In the genomic region with DNA sequence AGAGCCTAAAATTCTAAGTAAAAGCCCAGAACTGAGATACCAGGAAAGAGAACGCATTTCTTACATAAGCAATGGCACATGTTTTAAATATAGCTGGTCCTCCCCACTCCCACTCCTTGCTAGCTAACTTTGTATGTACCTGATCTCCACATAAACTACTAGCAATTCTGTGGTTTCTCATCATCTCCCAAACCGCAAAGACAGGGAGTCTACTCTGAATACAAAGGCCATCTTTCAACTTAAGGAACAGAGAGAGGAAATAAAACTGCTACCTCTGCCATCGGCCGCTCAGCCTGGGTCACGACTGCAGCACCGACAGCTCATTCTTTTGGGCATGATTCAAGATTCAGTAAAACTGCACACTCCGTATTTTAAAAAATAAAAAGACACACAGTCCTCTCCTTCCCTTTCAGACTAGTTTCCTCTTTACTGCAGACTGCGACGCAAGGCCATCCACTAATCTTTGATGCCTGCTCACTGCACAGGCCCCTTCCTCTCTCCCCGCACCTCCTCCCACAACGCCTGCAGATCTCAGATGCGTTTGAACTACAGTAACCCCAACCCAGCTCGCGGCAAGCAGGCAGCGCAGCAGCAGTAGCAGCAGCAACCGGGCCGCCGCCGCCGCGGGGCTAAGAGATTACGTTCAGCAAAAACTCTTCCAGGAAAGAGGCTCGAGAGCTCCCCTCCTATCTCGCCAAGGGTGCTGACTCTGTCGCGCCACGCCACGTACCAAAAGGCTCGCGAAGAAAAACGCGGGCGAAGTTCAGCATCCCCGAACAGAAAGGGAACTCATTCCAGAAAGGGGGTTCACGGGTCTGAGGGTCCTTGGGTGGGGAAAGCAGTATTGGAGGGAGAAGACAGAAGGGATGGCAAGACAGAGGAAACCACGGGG, we compare ENCODE assay signal across 8 cellular contexts. TPM values are rescaled to one million over a fixed set of nuclear protein-coding genes. Genes with fewer than 3 reads are reported as not detected.
DNase-seq lines count a peak whose midpoint lies in the region; ATAC-seq and TF ChIP-seq lines count a peak whose summit lies in the region.

No MANE protein-coding gene starts in this region.

- H3F3A ChIP-seq in DOHH2 (ENCODE audit: control insufficient read depth, insufficient read depth) = peaks cover 14% of the 10 kb centered on the region

- no peak overlapping the region for H4K8ac ChIP-seq in neuronal stem cell (ENCODE audit: low read depth, low read length)

- no peak overlapping the region for H3K4ac ChIP-seq in neuronal stem cell (ENCODE audit: low read length)

- no peak overlapping the region for H3K14ac ChIP-seq in neuronal stem cell (ENCODE audit: low read length)

- WGBS in neuronal stem cell (ENCODE audit: extremely low coverage in 2 of 2, insufficient read length in 2 of 2, insufficient replicate concordance in 1 of 2), 2 donors = no CpG with 5 or more reads among the region's 36 CpGs

- H2AK5ac ChIP-seq in neuronal stem cell (ENCODE audit: low read depth, low read length) = no peak overlapping the region

- peaks cover 2% of the 10 kb centered on the region for H3K79me1 ChIP-seq in neuronal stem cell (ENCODE audit: low read depth, low read length)

- no peak overlapping the region for H4K91ac ChIP-seq in neuronal stem cell (ENCODE audit: low read depth, low read length, poor library complexity)

- H3K4me3 ChIP-seq in DOHH2 (ENCODE audit: low read length) (peak overlapping the region; percentile 82), neuronal stem cell (ENCODE audit: low read length in 2 of 2) (peak overlapping the region; percentile 62 to 87)

- no peak overlapping the region for H2BK15ac ChIP-seq in neuronal stem cell (ENCODE audit: low read length)

- H2BK120ac ChIP-seq in neuronal stem cell (ENCODE audit: low read depth, low read length) = peak overlapping the region; percentile 6

- H3K4me1 ChIP-seq in DOHH2 (ENCODE audit: control insufficient read depth, low read length) (peaks cover 59% of the 10 kb centered on the region), foreskin keratinocyte (peaks cover 22% of the 10 kb centered on the region), neuronal stem cell (ENCODE audit: control insufficient read depth in 2 of 2, insufficient read depth in 1 of 2, low read depth in 1 of 2, low read length in 2 of 2) (peaks cover 8 to 18% of the 10 kb centered on the region in 2 donors)

- H2AFZ ChIP-seq in neuronal stem cell (ENCODE audit: low read length) = peak overlapping the region; percentile 100

- H3K27ac ChIP-seq in DOHH2 (ENCODE audit: low read depth, low read length) (peak overlapping the region; percentile 75), foreskin keratinocyte (peak overlapping the region; percentile 97), neuronal stem cell (replicated peaks; ENCODE audit: low read length) (peak overlapping the region; percentile 72)

- H3K79me2 ChIP-seq in DOHH2 (ENCODE audit: control insufficient read depth, low read length) = peaks cover 68% of the 10 kb centered on the region

- H3K4me2 ChIP-seq in DOHH2 (ENCODE audit: low read length) = peak overlapping the region; percentile 75
- peak overlapping the region; percentile 63 for H3K4me2 ChIP-seq in neuronal stem cell (ENCODE audit: insufficient read depth, low read length, poor library complexity, severe bottlenecking)

- no peaks in the 10 kb centered on the region for H3K27me3 ChIP-seq in DOHH2 (ENCODE audit: control insufficient read depth, low read length)
- no peaks in the 10 kb centered on the region for H3K27me3 ChIP-seq in foreskin keratinocyte
- H3K27me3 ChIP-seq in neuronal stem cell (ENCODE audit: control insufficient read depth in 3 of 3, insufficient read depth in 3 of 3, low read depth in 1 of 3, low read length in 3 of 3) = no peaks in the 10 kb centered on the region

- peak overlapping the region; percentile 62 for H2BK5ac ChIP-seq in neuronal stem cell (ENCODE audit: low read length)

- H2BK12ac ChIP-seq in neuronal stem cell (ENCODE audit: low read length) = no peak overlapping the region

- peak; percentile 20 for DNase-seq in KG1 (lab: John Stamatoyannopoulos, UW)
- DNase-seq in SIG-M5 (lab: John Stamatoyannopoulos, UW) = peak; percentile 81
- DNase-seq in activated gamma-delta T cell treated with anti-CD3 and anti-CD28 coated beads, Interleukin-2, amount 50 U/mL, for 16 hours (ENCODE audit: low read depth) = peak; percentile 64
- DNase-seq in foreskin keratinocyte = peak; percentile 71 to 82
- peak; percentile 58 for DNase-seq in neuronal stem cell (ENCODE audit: low spot score)
- DNase-seq in stromal cell of bone marrow (ENCODE audit: low read depth) = peak; percentile 52

- ATAC-seq in GM21723 (IDR thresholded peaks at IDR 0.05; ENCODE audit: unreplicated experiment) (peak; percentile 53), foreskin keratinocyte (peak; percentile 57)

- peak overlapping the region; percentile 56 for H3K23ac ChIP-seq in neuronal stem cell (ENCODE audit: low read depth, low read length, poor library complexity)

- H4K20me1 ChIP-seq in DOHH2 (ENCODE audit: control insufficient read depth, insufficient read depth, low read depth, low read length) = peaks cover 36% of the 10 kb centered on the region

- TF ChIP-seq CTCF in DOHH2 (IDR thresholded peaks at IDR 0.05; ENCODE audit: low read depth, low read length, poor library complexity, severe bottlenecking) (peak; percentile 19), foreskin keratinocyte (conservative IDR thresholded peaks at IDR 0.05) (no peak)

- peak overlapping the region; percentile 100 for H3K18ac ChIP-seq in neuronal stem cell (ENCODE audit: low read length)

- H3K9ac ChIP-seq in neuronal stem cell (ENCODE audit: low read depth, low read length, poor library complexity) = no peak overlapping the region

- no peaks in the 10 kb centered on the region for H3K9me2 ChIP-seq in DOHH2 (replicated peaks; ENCODE audit: control insufficient read depth, low read length)

- H3K36me3 ChIP-seq in DOHH2 (ENCODE audit: control insufficient read depth, low read length) (peaks cover 41% of the 10 kb centered on the region), neuronal stem cell (replicated peaks in 1 of 2; ENCODE audit: control insufficient read depth in 2 of 2, insufficient read depth in 2 of 2, low read length in 2 of 2) (peaks cover 0 to 7% of the 10 kb centered on the region in 2 donors)

- H3K9me3 ChIP-seq in DOHH2 (ENCODE audit: control insufficient read depth, insufficient read depth, low read length) (no peaks in the 10 kb centered on the region), neuronal stem cell (replicated peaks in 1 of 2; ENCODE audit: control insufficient read depth in 2 of 2, insufficient read depth in 1 of 2, low read depth in 1 of 2, low read length in 2 of 2) (no peaks in the 10 kb centered on the region)

RNA-seq across cellular contexts. Expression of gene RNF145, which starts 1.5 kb away (rescaled TPM):
- 56.2 and 58.3 TPM in 2 replicates for total RNA-seq in foreskin keratinocyte
- polyA plus RNA-seq in foreskin keratinocyte = 43.3 and 50.1 TPM in 2 replicates
- polyA plus RNA-seq in neuronal stem cell (2013, experiment 1 of 2) = 84.3 TPM
- 85.4 TPM for polyA plus RNA-seq in neuronal stem cell (2013, experiment 2 of 2)

RNA-seq across cellular contexts. Expression of gene UBLCP1, which starts 55.2 kb away (rescaled TPM):
- 34.0 and 36.7 TPM in 2 replicates for total RNA-seq in foreskin keratinocyte
- polyA plus RNA-seq in foreskin keratinocyte = 29.0 and 30.5 TPM in 2 replicates
- 50.0 TPM for polyA plus RNA-seq in neuronal stem cell (2013, experiment 1 of 2)
- 52.6 TPM for polyA plus RNA-seq in neuronal stem cell (2013, experiment 2 of 2)

Comparison
In these comparisons a context has a peak if more than half of its experiments do, and no peak if none do; other contexts are left out.
1. Peak in every context shown above with its lines: DNase-seq, ATAC-seq, H3K4me3 ChIP-seq and H3K27ac ChIP-seq.
2. DNase-seq: peak in every context shown above with its lines; median percentile 81 in SIG-M5; 76 in foreskin keratinocyte; 64 in activated gamma-delta T cell treated with anti-CD3 and anti-CD28 coated beads, Interleukin-2, amount 50 U/mL, for 16 hours; 58 in neuronal stem cell; 52 in stromal cell of bone marrow; 20 in KG1.